In the genomic region with DNA sequence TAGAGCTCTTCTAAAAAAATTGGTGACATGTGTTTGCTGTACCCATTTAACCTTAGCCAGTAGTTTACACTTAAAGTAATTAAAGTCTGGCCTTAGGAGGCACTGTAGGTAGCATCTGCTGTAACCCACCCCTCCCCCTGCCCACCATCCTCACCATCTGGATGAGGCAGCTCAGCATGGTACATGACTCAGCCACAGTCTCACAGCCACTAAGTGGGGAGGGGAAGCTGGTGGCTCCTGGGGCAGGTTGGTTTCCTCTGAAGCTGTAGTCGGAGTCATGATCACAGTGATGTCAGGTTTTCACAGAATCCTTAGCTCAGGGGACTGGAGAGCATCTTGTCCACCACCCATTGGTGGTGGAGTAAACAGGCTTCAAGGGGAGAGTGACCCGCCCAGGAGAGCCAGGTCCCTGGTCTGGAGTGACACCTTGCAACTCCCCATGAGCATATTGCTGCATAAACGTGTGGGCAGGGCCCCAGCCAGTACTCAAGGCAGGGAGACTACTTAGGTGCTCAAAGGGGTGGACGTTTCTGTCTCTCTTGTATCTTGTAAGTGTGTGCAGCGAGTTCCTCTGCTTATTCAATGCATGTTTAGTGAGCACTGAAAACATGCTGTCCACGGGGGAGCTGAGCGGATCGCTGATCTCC, we compare ENCODE assay signal across 9 cellular contexts.
A peak's percentile ranks its signal among the peaks of the same experiment; 100 is the strongest.
DNase-seq lines count a peak whose midpoint lies in the region; ATAC-seq and TF ChIP-seq lines count a peak whose summit lies in the region.
"Had no signal": no experiment of that assay in that cellular context is flagged by ENCODE, and none has a peak within 500 bp of the region (broad histone marks: within the 10 kb centered on the region; RNA-seq: fewer than 3 reads in every experiment).

No MANE protein-coding gene starts in this region.

- no peaks in the 10 kb centered on the region for H3K27me3 Mint-ChIP-seq in CD8-positive, alpha-beta T cell (ENCODE audit: low read depth)
- peaks cover 27% of the 10 kb centered on the region for H3K27me3 Mint-ChIP-seq in endothelial cell (ENCODE audit: unreplicated experiment)

- H4K8ac ChIP-seq in neuronal stem cell (ENCODE audit: low read depth, low read length) = no peak overlapping the region

- no peak overlapping the region for H2BK12ac ChIP-seq in neuronal stem cell (ENCODE audit: low read length)

- no peak overlapping the region for H2BK120ac ChIP-seq in neuronal stem cell (ENCODE audit: low read depth, low read length)

- no peaks in the 10 kb centered on the region for H3K4me1 ChIP-seq in CD8-positive, alpha-beta T cell (ENCODE audit: insufficient read depth, low read length)
- H3K4me1 ChIP-seq in neuronal stem cell (ENCODE audit: control insufficient read depth in 2 of 2, insufficient read depth in 1 of 2, low read depth in 1 of 2, low read length in 2 of 2) (peaks cover 12 to 21% of the 10 kb centered on the region in 2 donors), colonic mucosa (no peaks in the 10 kb centered on the region)

- peak overlapping the region; percentile 47 for H2AK5ac ChIP-seq in neuronal stem cell (ENCODE audit: low read depth, low read length)

- no peak overlapping the region for H3K4me2 ChIP-seq in neuronal stem cell (ENCODE audit: insufficient read depth, low read length, poor library complexity, severe bottlenecking)
- H3K4me2 ChIP-seq: KMS-11 had no signal

- no peak for TF ChIP-seq CTCF in CD8-positive, alpha-beta T cell (IDR thresholded peaks at IDR 0.05)
- TF ChIP-seq CTCF in colonic mucosa (IDR thresholded peaks at IDR 0.05) = no peak
- no peak for TF ChIP-seq CTCF in endothelial cell (IDR thresholded peaks at IDR 0.05; ENCODE audit: unreplicated experiment)

- peak overlapping the region; percentile 54 for H2BK15ac ChIP-seq in neuronal stem cell (ENCODE audit: low read length)

- no peak overlapping the region for H3K18ac ChIP-seq in neuronal stem cell (ENCODE audit: low read length)

- H3K4me1 Mint-ChIP-seq in CD8-positive, alpha-beta T cell (ENCODE audit: low read depth) = peaks cover 5% of the 10 kb centered on the region
- H3K4me1 Mint-ChIP-seq in endothelial cell (ENCODE audit: unreplicated experiment) = peaks cover 50% of the 10 kb centered on the region

- intact Hi-C loops in CD8-positive, alpha-beta T cell (cut with DNase I, micrococcal nuclease) = no loop called here
- intact Hi-C loops in colonic mucosa (cut with DNase I) = no loop called here

- H2AFZ ChIP-seq in neuronal stem cell (ENCODE audit: low read length) = no peak overlapping the region

- H3K79me1 ChIP-seq in neuronal stem cell (ENCODE audit: low read depth, low read length) = no peaks in the 10 kb centered on the region

- no peak overlapping the region for H3K27ac ChIP-seq in CD8-positive, alpha-beta T cell (ENCODE audit: low read depth, low read length)
- H3K27ac ChIP-seq in neuronal stem cell (replicated peaks; ENCODE audit: low read length) = no peak overlapping the region
- H3K27ac ChIP-seq in colonic mucosa = no peak overlapping the region
- H3K27ac ChIP-seq: KMS-11 had no signal

- H3K36me3 Mint-ChIP-seq in CD8-positive, alpha-beta T cell = peaks cover 48% of the 10 kb centered on the region
- peaks cover 58% of the 10 kb centered on the region for H3K36me3 Mint-ChIP-seq in endothelial cell (ENCODE audit: low read depth, unreplicated experiment)

- CTCF ChIA-PET in CD8-positive, alpha-beta T cell (lab: Charles Lee) = no interaction called here

- peak in 5 of 7 experiments; percentile 28 to 58 (median 33) for DNase-seq in CD8-positive, alpha-beta T cell
- peak; percentile 86 for DNase-seq in NK-92 treated with Interleukin-12 subunit alpha and Interleukin-12 subunit beta, amount 100 ng/mL, for 24 hours (lab: John Stamatoyannopoulos, UW)
- peak; percentile 51 for DNase-seq in activated naive CD4-positive, alpha-beta T cell treated with Interleukin-2 at 50 U/mL for 16 hours
- no peak for DNase-seq in neuronal stem cell (ENCODE audit: low spot score)
- no peak for DNase-seq in colonic mucosa
- no peak for DNase-seq in T1000 (lab: John Stamatoyannopoulos, UW)
- no peak for DNase-seq in endothelial cell (ENCODE audit: low spot score)
- DNase-seq in NCI-H1092 treated with DMSO at 0.1 percent for 48 hours (lab: John Stamatoyannopoulos, UW) = no peak

- H4K91ac ChIP-seq in neuronal stem cell (ENCODE audit: low read depth, low read length, poor library complexity) = no peak overlapping the region

- WGBS in neuronal stem cell (ENCODE audit: extremely low coverage in 2 of 2, insufficient read length in 2 of 2, insufficient replicate concordance in 1 of 2), 2 donors = no CpG with 5 or more reads among the region's 8 CpGs

- no peaks in the 10 kb centered on the region for H3K27me3 ChIP-seq in CD8-positive, alpha-beta T cell (ENCODE audit: insufficient read depth, low read length)
- no peaks in the 10 kb centered on the region for H3K27me3 ChIP-seq in neuronal stem cell (ENCODE audit: control insufficient read depth in 3 of 3, insufficient read depth in 3 of 3, low read depth in 1 of 3, low read length in 3 of 3)
- no peaks in the 10 kb centered on the region for H3K27me3 ChIP-seq in colonic mucosa

- POLR2A ChIA-PET in CD8-positive, alpha-beta T cell (lab: Charles Lee) = no interaction called here

- no peaks in the 10 kb centered on the region for H3K36me3 ChIP-seq in CD8-positive, alpha-beta T cell (ENCODE audit: insufficient read depth, low read length)
- H3K36me3 ChIP-seq in neuronal stem cell (replicated peaks in 1 of 2; ENCODE audit: control insufficient read depth in 2 of 2, insufficient read depth in 2 of 2, low read length in 2 of 2) (no peaks in the 10 kb centered on the region), colonic mucosa (no peaks in the 10 kb centered on the region)

- no peaks in the 10 kb centered on the region for H3K9me3 Mint-ChIP-seq in CD8-positive, alpha-beta T cell
- no peaks in the 10 kb centered on the region for H3K9me3 Mint-ChIP-seq in endothelial cell (ENCODE audit: unreplicated experiment)

- H3K9ac ChIP-seq in neuronal stem cell (ENCODE audit: low read depth, low read length, poor library complexity) (no peak overlapping the region), colonic mucosa (ENCODE audit: low read depth in 2 of 2, low read length in 2 of 2) (no peak overlapping the region)
- H3K9ac ChIP-seq: KMS-11 had no signal

- H3K4me3 ChIP-seq in CD8-positive, alpha-beta T cell (ENCODE audit: low read depth, low read length) = no peak overlapping the region
- H3K4me3 ChIP-seq in neuronal stem cell (ENCODE audit: low read length in 2 of 2) (no peak overlapping the region), colonic mucosa (no peak overlapping the region)

- no peak overlapping the region for H3K14ac ChIP-seq in neuronal stem cell (ENCODE audit: low read length)

- no peaks in the 10 kb centered on the region for H3K9me3 ChIP-seq in CD8-positive, alpha-beta T cell (ENCODE audit: low read length)
- H3K9me3 ChIP-seq in neuronal stem cell (replicated peaks in 1 of 2; ENCODE audit: control insufficient read depth in 2 of 2, insufficient read depth in 1 of 2, low read depth in 1 of 2, low read length in 2 of 2) (peaks cover 0 to 3% of the 10 kb centered on the region in 2 donors), colonic mucosa (no peaks in the 10 kb centered on the region)

- peak; percentile 76 for ATAC-seq in CD8-positive, alpha-beta T cell

- H3K27ac Mint-ChIP-seq in CD8-positive, alpha-beta T cell = peak overlapping the region; percentile 22
- no peak overlapping the region for H3K27ac Mint-ChIP-seq in endothelial cell (ENCODE audit: unreplicated experiment)

- no peak overlapping the region for H3K4ac ChIP-seq in neuronal stem cell (ENCODE audit: low read length)

- H2BK5ac ChIP-seq in neuronal stem cell (ENCODE audit: low read length) = no peak overlapping the region

- no peak overlapping the region for H3K23ac ChIP-seq in neuronal stem cell (ENCODE audit: low read depth, low read length, poor library complexity)

- H3K4me3 Mint-ChIP-seq in CD8-positive, alpha-beta T cell = no peak overlapping the region
- H3K4me3 Mint-ChIP-seq in endothelial cell (ENCODE audit: unreplicated experiment) = no peak overlapping the region

Comparison
In these comparisons a context has a peak if more than half of its experiments do, and no peak if none do; other contexts are left out.
1. DNase-seq: peak in CD8-positive, alpha-beta T cell (5 of 7), NK-92 treated with Interleukin-12 subunit alpha and Interleukin-12 subunit beta, amount 100 ng/mL, for 24 hours (single experiment) and activated naive CD4-positive, alpha-beta T cell treated with Interleukin-2 at 50 U/mL for 16 hours (single experiment); none in neuronal stem cell (single experiment), colonic mucosa (single experiment), T1000 (single experiment), endothelial cell (single experiment) and NCI-H1092 treated with DMSO at 0.1 percent for 48 hours (single experiment).